In the genomic region with DNA sequence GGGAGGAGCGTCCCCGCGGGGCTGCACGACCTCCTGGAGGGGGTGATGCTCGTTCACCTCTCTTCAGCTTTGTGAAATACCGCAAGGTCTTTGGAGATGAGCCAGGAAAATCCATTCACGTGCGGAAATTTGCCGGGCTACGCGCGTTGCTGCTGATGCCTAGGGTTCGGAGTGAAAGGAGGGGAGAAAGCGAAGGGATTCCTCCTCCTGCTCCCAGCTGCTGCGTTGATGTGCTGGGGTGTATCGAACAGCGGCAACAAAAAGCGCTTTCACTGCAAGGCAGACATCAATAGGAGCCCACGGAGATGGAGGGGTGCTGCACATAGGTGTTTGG, we compare ENCODE assay signal across 3 cellular contexts.
TF ChIP-seq lines count a peak whose summit lies in the region.

No MANE protein-coding gene starts in this region.

TF ChIP-seq in endothelial cell of umbilical vein, 7 proteins besides CTCF, POLR2A, EP300 and RAD21 (continued from another document):
- TF ChIP-seq, protein P1, sequence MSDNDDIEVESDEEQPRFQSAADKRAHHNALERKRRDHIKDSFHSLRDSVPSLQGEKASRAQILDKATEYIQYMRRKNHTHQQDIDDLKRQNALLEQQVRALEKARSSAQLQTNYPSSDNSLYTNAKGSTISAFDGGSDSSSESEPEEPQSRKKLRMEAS (IDR thresholded peaks at IDR 0.05; ENCODE audit: insufficient read depth, insufficient read length) = no peak
- TF ChIP-seq MYC (IDR thresholded peaks at IDR 0.05; ENCODE audit: low read depth, low read length) (no peak), GATA2 (IDR thresholded peaks at IDR 0.05; ENCODE audit: insufficient read depth, insufficient read length, low read depth, low read length) (no peak), FOS (IDR thresholded peaks at IDR 0.05; ENCODE audit: borderline replicate concordance, insufficient read depth, low read length) (no peak), JUN (IDR thresholded peaks at IDR 0.05; ENCODE audit: borderline replicate concordance, insufficient read depth, insufficient read length, low read depth) (no peak)

TF ChIP-seq in neural cell, 6 proteins besides CTCF, POLR2A, EP300 and RAD21 (continued from another document):
- TF ChIP-seq EZH2 (IDR thresholded peaks at IDR 0.05; ENCODE audit: borderline replicate concordance, insufficient read depth, low read length, poor library complexity, severe bottlenecking) (no peak), MXI1 (conservative IDR thresholded peaks at IDR 0.05; ENCODE audit: poor library complexity, severe bottlenecking) (peak; percentile 2), TAF1 (IDR thresholded peaks at IDR 0.05; ENCODE audit: low read depth) (no peak), SMC3 (conservative IDR thresholded peaks at IDR 0.05; ENCODE audit: poor library complexity) (peak; percentile 28)
- TF ChIP-seq, protein P2, sequence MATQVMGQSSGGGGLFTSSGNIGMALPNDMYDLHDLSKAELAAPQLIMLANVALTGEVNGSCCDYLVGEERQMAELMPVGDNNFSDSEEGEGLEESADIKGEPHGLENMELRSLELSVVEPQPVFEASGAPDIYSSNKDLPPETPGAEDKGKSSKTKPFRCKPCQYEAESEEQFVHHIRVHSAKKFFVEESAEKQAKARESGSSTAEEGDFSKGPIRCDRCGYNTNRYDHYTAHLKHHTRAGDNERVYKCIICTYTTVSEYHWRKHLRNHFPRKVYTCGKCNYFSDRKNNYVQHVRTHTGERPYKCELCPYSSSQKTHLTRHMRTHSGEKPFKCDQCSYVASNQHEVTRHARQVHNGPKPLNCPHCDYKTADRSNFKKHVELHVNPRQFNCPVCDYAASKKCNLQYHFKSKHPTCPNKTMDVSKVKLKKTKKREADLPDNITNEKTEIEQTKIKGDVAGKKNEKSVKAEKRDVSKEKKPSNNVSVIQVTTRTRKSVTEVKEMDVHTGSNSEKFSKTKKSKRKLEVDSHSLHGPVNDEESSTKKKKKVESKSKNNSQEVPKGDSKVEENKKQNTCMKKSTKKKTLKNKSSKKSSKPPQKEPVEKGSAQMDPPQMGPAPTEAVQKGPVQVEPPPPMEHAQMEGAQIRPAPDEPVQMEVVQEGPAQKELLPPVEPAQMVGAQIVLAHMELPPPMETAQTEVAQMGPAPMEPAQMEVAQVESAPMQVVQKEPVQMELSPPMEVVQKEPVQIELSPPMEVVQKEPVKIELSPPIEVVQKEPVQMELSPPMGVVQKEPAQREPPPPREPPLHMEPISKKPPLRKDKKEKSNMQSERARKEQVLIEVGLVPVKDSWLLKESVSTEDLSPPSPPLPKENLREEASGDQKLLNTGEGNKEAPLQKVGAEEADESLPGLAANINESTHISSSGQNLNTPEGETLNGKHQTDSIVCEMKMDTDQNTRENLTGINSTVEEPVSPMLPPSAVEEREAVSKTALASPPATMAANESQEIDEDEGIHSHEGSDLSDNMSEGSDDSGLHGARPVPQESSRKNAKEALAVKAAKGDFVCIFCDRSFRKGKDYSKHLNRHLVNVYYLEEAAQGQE (IDR thresholded peaks at IDR 0.05; ENCODE audit: borderline replicate concordance) = no peak

TF ChIP-seq in GM12891, 5 proteins besides CTCF, POLR2A, EP300 and RAD21 (continued from another document):
- TF ChIP-seq POLR2AphosphoS5 (IDR thresholded peaks at IDR 0.05; ENCODE audit: low read depth, low read length) = no peak
- no peak for TF ChIP-seq SPI1 (IDR thresholded peaks at IDR 0.05; ENCODE audit: low read depth, low read length)
- no peak for TF ChIP-seq TAF1 (IDR thresholded peaks at IDR 0.05; ENCODE audit: low read depth, low read length)
- no peak for TF ChIP-seq PAX5 (IDR thresholded peaks at IDR 0.05; ENCODE audit: insufficient read depth, low read length, severe bottlenecking)
TF ChIP-seq in GM12891: peak in this region for 0.
